ENCODE assay signal across 21 cellular contexts in genomic region chr19:21581646-21582045, GRCh38.
"Had no signal": no experiment of that assay in that cellular context is flagged by ENCODE, and none has a peak within 500 bp of the region (broad histone marks: within the 10 kb centered on the region; RNA-seq: fewer than 3 reads in every experiment).

No MANE protein-coding gene starts in this region.

- H3K9me3 ChIP-seq: ascending aorta, prostate gland had no signal

- H3K27me3 Mint-ChIP-seq: activated CD4-positive, alpha-beta T cell treated with anti-CD3 and anti-CD28 coated beads for 36 hours; activated CD8-positive, alpha-beta memory T cell treated with anti-CD3 and anti-CD28 coated beads, Interleukin-2, amount 10 ng/mL, durations not matched to agents 7 days and 5 days had no signal

- H3K4me3 ChIP-seq: ascending aorta, breast epithelium, gastroesophageal sphincter, prostate gland, tibial artery had no signal

- DNase-seq: activated CD4-positive, alpha-beta T cell treated with anti-CD3 and anti-CD28 coated beads for 36 hours; activated CD4-positive, alpha-beta T cell treated with anti-CD3 and anti-CD28 coated beads, Interleukin-2, amount 50 U/mL, for 48 hours; activated CD8-positive, alpha-beta memory T cell treated with anti-CD3 and anti-CD28 coated beads, Interleukin-2, amount 10 ng/mL, durations not matched to agents 7 days and 5 days; activated naive CD4-positive, alpha-beta T cell treated with Interleukin-2 at 50 U/mL for 16 hours; effector CD8-positive, alpha-beta T cell; immature natural killer cell; kidney glomerular epithelial cell; right cardiac atrium; stimulated activated CD4-positive, alpha-beta T cell treated with anti-CD3 and anti-CD28 coated beads, Interleukin-2, amount 100 ng/mL, for 24 hours; stimulated activated naive CD4-positive, alpha-beta T cell treated with Interleukin-2 at 50 U/mL for 16 hours; tibial artery had no signal

- H3K27ac Mint-ChIP-seq: activated CD4-positive, alpha-beta T cell treated with anti-CD3 and anti-CD28 coated beads for 36 hours; activated CD8-positive, alpha-beta memory T cell treated with anti-CD3 and anti-CD28 coated beads, Interleukin-2, amount 10 ng/mL, durations not matched to agents 7 days and 5 days; activated T-helper 2 cell treated with anti-CD3 and anti-CD28 coated beads, Interferon-gamma antibody, Interleukin-2, Interleukin-4, amounts not matched to agents 10 μg/mL and 5 μg/mL and 100 μg/mL, durations not matched to agents 14 hours and 24 hours and 36 hours; dendritic cell treated with granulocyte-macrophage colony-stimulating factor and Interleukin-4, amounts not matched to agents 40 ng/mL and 50 ng/mL, for 4 days; immature natural killer cell; memory B cell; T-helper 2 cell treated with Interferon-gamma antibody and Interleukin-4, amounts not matched to agents 5 μg/mL and 100 μg/mL, for 36 hours; WTC11 had no signal

- H3K4me3 Mint-ChIP-seq: activated CD4-positive, alpha-beta T cell treated with anti-CD3 and anti-CD28 coated beads for 36 hours; activated CD8-positive, alpha-beta memory T cell treated with anti-CD3 and anti-CD28 coated beads, Interleukin-2, amount 10 ng/mL, durations not matched to agents 7 days and 5 days; dendritic cell treated with granulocyte-macrophage colony-stimulating factor and Interleukin-4, amounts not matched to agents 40 ng/mL and 50 ng/mL, for 4 days; immature natural killer cell; memory B cell; T-helper 2 cell treated with Interferon-gamma antibody and Interleukin-4, amounts not matched to agents 5 μg/mL and 100 μg/mL, for 36 hours; WTC11 had no signal

- H3K36me3 ChIP-seq: ascending aorta, breast epithelium, gastroesophageal sphincter, prostate gland, tibial artery had no signal

- H3K4me1 ChIP-seq: breast epithelium, prostate gland had no signal

- ATAC-seq: activated CD4-positive, alpha-beta T cell treated with anti-CD3 and anti-CD28 coated beads for 36 hours; activated CD8-positive, alpha-beta memory T cell treated with anti-CD3 and anti-CD28 coated beads, Interleukin-2, amount 10 ng/mL, durations not matched to agents 7 days and 5 days; esophagus mucosa; gastroesophageal sphincter; right cardiac atrium; WTC11 had no signal

- H3K27ac ChIP-seq: ascending aorta, breast epithelium, gastroesophageal sphincter, prostate gland, tibial artery had no signal

- H3K27me3 ChIP-seq: ascending aorta, breast epithelium had no signal

- H3K4me1 Mint-ChIP-seq: activated CD8-positive, alpha-beta memory T cell treated with anti-CD3 and anti-CD28 coated beads, Interleukin-2, amount 10 ng/mL, durations not matched to agents 7 days and 5 days; memory B cell; WTC11 had no signal
